8 cellular contexts compared by ENCODE assay signal in the genomic region with DNA sequence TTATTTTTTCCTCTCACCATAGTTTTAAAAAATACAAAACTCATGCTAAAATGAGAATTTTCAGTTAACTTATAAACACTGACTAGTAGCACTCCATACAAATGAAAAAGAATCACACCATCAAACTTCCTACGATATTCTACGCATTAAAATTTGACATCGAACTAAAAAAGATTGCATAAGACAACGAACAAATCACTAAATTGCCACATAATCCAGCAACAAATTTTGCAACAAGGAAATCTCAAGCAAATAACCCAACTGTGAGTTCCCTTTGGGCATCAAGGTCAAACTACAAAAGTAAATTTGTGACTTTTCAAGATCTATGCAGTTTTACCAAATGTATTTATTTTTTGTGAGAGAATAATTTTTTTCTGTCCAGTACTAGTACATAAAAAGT. TPM values are rescaled to one million over a fixed set of nuclear protein-coding genes. Genes with fewer than 3 reads are reported as not detected.
DNase-seq lines count a peak whose midpoint lies in the region; ATAC-seq lines count a peak whose summit lies in the region.

No MANE protein-coding gene starts in this region.

- no peaks in the 10 kb centered on the region for H3K27me3 ChIP-seq in subcutaneous abdominal adipose tissue (ENCODE audit: control insufficient read depth in 5 of 5, insufficient read depth in 4 of 5, low read length in 5 of 5)

- no peaks in the 10 kb centered on the region for H3K9me3 Mint-ChIP-seq in activated CD4-positive, alpha-beta T cell treated with anti-CD3 and anti-CD28 coated beads, Interleukin-2, amount 10 ng/mL, durations not matched to agents 7 days and 5 days
- no peaks in the 10 kb centered on the region for H3K9me3 Mint-ChIP-seq in activated CD4-positive, alpha-beta memory T cell treated with anti-CD3 and anti-CD28 coated beads for 36 hours

- H3K36me3 ChIP-seq in subcutaneous abdominal adipose tissue (ENCODE audit: control insufficient read depth in 5 of 5, insufficient read depth in 5 of 5, low read length in 5 of 5) = no peaks in the 10 kb centered on the region

- H3K4me1 ChIP-seq in subcutaneous abdominal adipose tissue (ENCODE audit: control insufficient read depth in 5 of 5, insufficient read depth in 5 of 5, low read length in 5 of 5) = peaks cover 4 to 53% (median 45%) of the 10 kb centered on the region in 5 donors

- CTCF ChIA-PET in activated CD4-positive, alpha-beta T cell treated with anti-CD3 and anti-CD28 coated beads, Interleukin-2, amount 10 ng/mL, durations not matched to agents 7 days and 5 days (lab: Charles Lee) = interaction anchor here (0.5 to 2.2 kb wide), 3 partner anchors 11 to 308 kb away, joined by 3 to 8 read pairs (median 4); no protein-coding TSS in a partner anchor
- CTCF ChIA-PET in activated CD4-positive, alpha-beta memory T cell treated with anti-CD3 and anti-CD28 coated beads for 36 hours (lab: Charles Lee) = interaction anchor here (1.4 to 2.3 kb wide), 2 partner anchors 30 to 318 kb away, joined by 3 to 11 read pairs; no protein-coding TSS in a partner anchor

- H3K27me3 Mint-ChIP-seq in activated CD4-positive, alpha-beta T cell treated with anti-CD3 and anti-CD28 coated beads, Interleukin-2, amount 10 ng/mL, durations not matched to agents 7 days and 5 days = no peaks in the 10 kb centered on the region
- no peaks in the 10 kb centered on the region for H3K27me3 Mint-ChIP-seq in activated CD4-positive, alpha-beta memory T cell treated with anti-CD3 and anti-CD28 coated beads for 36 hours

- H3K9me3 ChIP-seq in subcutaneous abdominal adipose tissue (ENCODE audit: control insufficient read depth in 5 of 5, low read length in 5 of 5) = no peaks in the 10 kb centered on the region

- ATAC-seq in HG03565 (IDR thresholded peaks at IDR 0.05; ENCODE audit: unreplicated experiment) (no peak), GM21515 (IDR thresholded peaks at IDR 0.05; ENCODE audit: unreplicated experiment) (no peak)

- peaks cover 71% of the 10 kb centered on the region for H3K4me1 Mint-ChIP-seq in activated CD4-positive, alpha-beta T cell treated with anti-CD3 and anti-CD28 coated beads, Interleukin-2, amount 10 ng/mL, durations not matched to agents 7 days and 5 days
- H3K4me1 Mint-ChIP-seq in activated CD4-positive, alpha-beta memory T cell treated with anti-CD3 and anti-CD28 coated beads for 36 hours (ENCODE audit: low read depth) = peaks cover 74% of the 10 kb centered on the region

- DNase-seq in activated CD4-positive, alpha-beta T cell treated with anti-CD3 and anti-CD28 coated beads, Interleukin-2, amount 10 ng/mL, durations not matched to agents 7 days and 5 days = no peak
- DNase-seq in activated CD4-positive, alpha-beta T cell treated with anti-CD3 and anti-CD28 coated beads for 1 hour = no peak
- no peak for DNase-seq in activated CD4-positive, alpha-beta memory T cell treated with anti-CD3 and anti-CD28 coated beads for 36 hours
- DNase-seq in caudate nucleus (lab: John Stamatoyannopoulos, UW) = no peak

- peak overlapping the region; percentile 82 for H3K4me3 Mint-ChIP-seq in activated CD4-positive, alpha-beta T cell treated with anti-CD3 and anti-CD28 coated beads, Interleukin-2, amount 10 ng/mL, durations not matched to agents 7 days and 5 days
- H3K4me3 Mint-ChIP-seq in activated CD4-positive, alpha-beta memory T cell treated with anti-CD3 and anti-CD28 coated beads for 36 hours = peak overlapping the region; percentile 88

- H3K27ac Mint-ChIP-seq in activated CD4-positive, alpha-beta T cell treated with anti-CD3 and anti-CD28 coated beads, Interleukin-2, amount 10 ng/mL, durations not matched to agents 7 days and 5 days = peak overlapping the region; percentile 86
- peak overlapping the region; percentile 85 for H3K27ac Mint-ChIP-seq in activated CD4-positive, alpha-beta memory T cell treated with anti-CD3 and anti-CD28 coated beads for 36 hours

- POLR2A ChIA-PET in activated CD4-positive, alpha-beta T cell treated with anti-CD3 and anti-CD28 coated beads, Interleukin-2, amount 10 ng/mL, durations not matched to agents 7 days and 5 days (lab: Charles Lee) = no interaction called here
- POLR2A ChIA-PET in activated CD4-positive, alpha-beta memory T cell treated with anti-CD3 and anti-CD28 coated beads for 36 hours (lab: Charles Lee) = interaction anchor here (0.6 to 1.3 kb wide), 2 partner anchors 28 to 79 kb away, joined by 3 to 7 read pairs; no protein-coding TSS in a partner anchor

- H3K4me3 ChIP-seq in iPS-11a (ENCODE audit: low read depth, low read length) (peak overlapping the region; percentile 14), subcutaneous abdominal adipose tissue (ENCODE audit: low read depth in 1 of 5, low read length in 5 of 5) (peak overlapping the region in 4 of 5 donors; percentile 5 to 92 (median 55))

- peaks cover 23% of the 10 kb centered on the region for H3K36me3 Mint-ChIP-seq in activated CD4-positive, alpha-beta T cell treated with anti-CD3 and anti-CD28 coated beads, Interleukin-2, amount 10 ng/mL, durations not matched to agents 7 days and 5 days (ENCODE audit: low read depth)
- H3K36me3 Mint-ChIP-seq in activated CD4-positive, alpha-beta memory T cell treated with anti-CD3 and anti-CD28 coated beads for 36 hours = peaks cover 2% of the 10 kb centered on the region

- H3K27ac ChIP-seq in subcutaneous abdominal adipose tissue (ENCODE audit: low read depth, low read length) (peak overlapping the region; percentile 97), caudate nucleus (ENCODE audit: low read depth, low read length) (no peak overlapping the region)

- H3K9ac ChIP-seq in subcutaneous abdominal adipose tissue (ENCODE audit: low read length in 5 of 5) = peak overlapping the region in 3 of 5 donors; percentile 31 to 98 (median 93)

- intact Hi-C loops in activated CD4-positive, alpha-beta memory T cell treated with anti-CD3 and anti-CD28 coated beads for 36 hours (cut with micrococcal nuclease) = loop anchor here (5.0 kb wide), 5 partner anchors 94 to 641 kb away; a partner anchor contains a TSS

RNA-seq across cellular contexts. Expression of a gene that starts 1.5 kb away (rescaled TPM):
- total RNA-seq in activated CD4-positive, alpha-beta T cell treated with anti-CD3 and anti-CD28 coated beads, Interleukin-2, amount 10 ng/mL, durations not matched to agents 7 days and 5 days = 10 to 100 TPM; 48.9 to 52.9 TPM
- 10 to 100 TPM; 33.4 to 34.9 TPM for total RNA-seq in activated CD4-positive, alpha-beta memory T cell treated with anti-CD3 and anti-CD28 coated beads for 36 hours

RNA-seq across cellular contexts. Expression of a gene that starts 32.0 kb away (rescaled TPM):
- total RNA-seq in activated CD4-positive, alpha-beta T cell treated with anti-CD3 and anti-CD28 coated beads, Interleukin-2, amount 10 ng/mL, durations not matched to agents 7 days and 5 days = not detected
- not detected for total RNA-seq in activated CD4-positive, alpha-beta memory T cell treated with anti-CD3 and anti-CD28 coated beads for 36 hours
